Comparison of ENCODE assay signal across 17 cellular contexts in the genomic region with DNA sequence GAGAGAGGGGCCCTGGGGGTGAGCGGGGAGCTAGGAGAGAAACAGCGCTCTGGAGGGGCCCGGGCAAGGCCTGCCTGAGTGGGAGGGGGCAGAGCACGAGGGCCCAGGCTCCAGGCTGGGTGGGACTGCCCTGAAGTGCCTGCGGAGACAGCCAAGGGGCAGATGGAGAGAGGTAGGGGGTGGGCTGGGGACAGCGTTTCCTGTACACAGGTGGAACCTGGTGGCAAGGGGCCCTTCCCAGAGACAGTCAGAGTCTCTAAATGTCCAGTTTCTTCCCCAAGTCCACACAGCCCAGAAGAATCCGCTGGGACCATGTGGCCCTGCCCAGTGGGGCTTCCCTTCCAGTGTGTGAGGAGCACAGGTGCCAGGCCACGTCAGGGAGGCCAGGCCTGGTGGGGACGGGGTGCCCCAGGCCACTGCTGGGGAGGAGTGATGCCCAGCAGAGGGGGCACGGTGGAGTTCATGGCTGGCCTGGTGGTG. TPM values are rescaled to one million over a fixed set of nuclear protein-coding genes. Genes with fewer than 3 reads are reported as not detected.
DNase-seq lines count a peak whose midpoint lies in the region; ATAC-seq lines count a peak whose summit lies in the region.
"Had no signal": no experiment of that assay in that cellular context is flagged by ENCODE, and none has a peak within 500 bp of the region (broad histone marks: within the 10 kb centered on the region; RNA-seq: fewer than 3 reads in every experiment).

No MANE protein-coding gene starts in this region.

- H2AFZ ChIP-seq in GM23248: no peak overlapping the region

- WGBS in GM23248 (ENCODE audit: low coverage in 1 of 2, low lambda C conversion rate in 2 of 2, missing lambda C conversion rate in 2 of 2), 2 experiments: 76 to 87% methylated on average over 5 to 10 of the region's 10 CpGs

- no peaks in the 10 kb centered on the region for H3K27me3 ChIP-seq in GM23248 (replicated peaks; ENCODE audit: insufficient read depth)

- ATAC-seq in effector memory CD8-positive, alpha-beta T cell (replicated peaks): no peak

- peaks cover 51 to 55% of the 10 kb centered on the region in 2 donors for H3K4me1 Mint-ChIP-seq in effector memory CD8-positive, alpha-beta T cell (ENCODE audit: low read depth in 2 of 2)
- peaks cover 60% of the 10 kb centered on the region for H3K4me1 Mint-ChIP-seq in activated T-helper 1 cell treated with anti-CD3 and anti-CD28 coated beads, Interleukin-12 subunit alpha, Interleukin-12 subunit beta, Interleukin-2, Interleukin-4 antibody, amounts not matched to agents 30 ng/mL and 10 ng/mL and 1 ng/mL, durations not matched to agents 14 hours and 24 hours and 36 hours (ENCODE audit: low read depth)

- H3K9ac ChIP-seq in GM23248: no peak overlapping the region

- no peaks in the 10 kb centered on the region for H3K9me3 Mint-ChIP-seq in effector memory CD8-positive, alpha-beta T cell
- no peaks in the 10 kb centered on the region for H3K9me3 Mint-ChIP-seq in activated T-helper 1 cell treated with anti-CD3 and anti-CD28 coated beads, Interleukin-12 subunit alpha, Interleukin-12 subunit beta, Interleukin-2, Interleukin-4 antibody, amounts not matched to agents 30 ng/mL and 10 ng/mL and 1 ng/mL, durations not matched to agents 14 hours and 24 hours and 36 hours

- H3K4me1 ChIP-seq in GM23248 (ENCODE audit: insufficient read depth): 0 out of 2 replicates have a peak, but pooled peaks cover 3% of the 10 kb centered on the region

- H4K20me1 ChIP-seq in GM23248 (ENCODE audit: insufficient read depth): no peaks in the 10 kb centered on the region

- no peaks in the 10 kb centered on the region for H3F3A ChIP-seq in GM23248 (ENCODE audit: insufficient read depth)

- H3K4me2 ChIP-seq in GM23248 (ENCODE audit: unreplicated experiment): no peak overlapping the region

- peak; percentile 16 for DNase-seq in activated CD8-positive, alpha-beta memory T cell treated with anti-CD3 and anti-CD28 coated beads, Interleukin-2, amount 50 U/mL, for 4 hours
- DNase-seq in activated CD8-positive, alpha-beta memory T cell treated with anti-CD3 and anti-CD28 coated beads for 24 hours: no peak
- DNase-seq in KG1 (lab: John Stamatoyannopoulos, UW) (peak; percentile 22), posterior cingulate gyrus (peak in 7 of 10 donors; percentile 2 to 55 (median 8)), GM23248 (no peak), D341Med (ENCODE audit: low spot score) (no peak)
- DNase-seq in effector memory CD8-positive, alpha-beta T cell: no peak
- no peak for DNase-seq in activated T-helper 1 cell treated with anti-CD3 and anti-CD28 coated beads, Interleukin-12 subunit alpha, Interleukin-12 subunit beta, Interleukin-2, Interleukin-4 antibody, amounts not matched to agents 30 ng/mL and 10 ng/mL and 1 ng/mL, durations not matched to agents 14 hours and 24 hours and 36 hours (ENCODE audit: low spot score)
- DNase-seq: activated CD4-positive, alpha-beta T cell treated with anti-CD3 and anti-CD28 coated beads, Interleukin-2, amount 50 U/mL, for 1 hour; DMS153; esophagus squamous epithelium; HFFc6; mammary epithelial cell; NCI-H1092 had no signal

- intact Hi-C loops in posterior cingulate gyrus (cut with DNase I): no loop called here
- intact Hi-C loops in activated T-helper 1 cell treated with anti-CD3 and anti-CD28 coated beads, Interleukin-12 subunit alpha, Interleukin-12 subunit beta, Interleukin-2, Interleukin-4 antibody, amounts not matched to agents 30 ng/mL and 10 ng/mL and 1 ng/mL, durations not matched to agents 14 hours and 24 hours and 36 hours (cut with micrococcal nuclease): loop anchor here (5.0 kb wide), 2 partner anchors 34 to 111 kb away; no protein-coding TSS in a partner anchor

- H3K4me3 ChIP-seq in GM23248: no peak overlapping the region
- H3K4me3 ChIP-seq: coronary artery, esophagus squamous epithelium had no signal

- H3K9me2 ChIP-seq in GM23248 (ENCODE audit: insufficient read depth): no peaks in the 10 kb centered on the region

- peaks cover 35% of the 10 kb centered on the region for H3K36me3 Mint-ChIP-seq in effector memory CD8-positive, alpha-beta T cell (ENCODE audit: insufficient read depth)
- peaks cover 18% of the 10 kb centered on the region for H3K36me3 Mint-ChIP-seq in activated T-helper 1 cell treated with anti-CD3 and anti-CD28 coated beads, Interleukin-12 subunit alpha, Interleukin-12 subunit beta, Interleukin-2, Interleukin-4 antibody, amounts not matched to agents 30 ng/mL and 10 ng/mL and 1 ng/mL, durations not matched to agents 14 hours and 24 hours and 36 hours (ENCODE audit: low read depth)

- peak overlapping the region; percentile 81 to 91 for H3K4me3 Mint-ChIP-seq in effector memory CD8-positive, alpha-beta T cell
- no peak overlapping the region for H3K4me3 Mint-ChIP-seq in activated T-helper 1 cell treated with anti-CD3 and anti-CD28 coated beads, Interleukin-12 subunit alpha, Interleukin-12 subunit beta, Interleukin-2, Interleukin-4 antibody, amounts not matched to agents 30 ng/mL and 10 ng/mL and 1 ng/mL, durations not matched to agents 14 hours and 24 hours and 36 hours
- H3K4me3 Mint-ChIP-seq: HFFc6 had no signal

- H3K27ac Mint-ChIP-seq in effector memory CD8-positive, alpha-beta T cell: peak overlapping the region; percentile 98 to 99
- no peak overlapping the region for H3K27ac Mint-ChIP-seq in activated T-helper 1 cell treated with anti-CD3 and anti-CD28 coated beads, Interleukin-12 subunit alpha, Interleukin-12 subunit beta, Interleukin-2, Interleukin-4 antibody, amounts not matched to agents 30 ng/mL and 10 ng/mL and 1 ng/mL, durations not matched to agents 14 hours and 24 hours and 36 hours
- H3K27ac Mint-ChIP-seq: HFFc6 had no signal

- in situ Hi-C loops in GM23248 (cut with MboI): no loop called here

- H3K36me3 ChIP-seq in GM23248 (ENCODE audit: low read depth): no peaks in the 10 kb centered on the region
- H3K36me3 ChIP-seq: esophagus squamous epithelium, neutrophil had no signal

- no peak overlapping the region for H3K27ac ChIP-seq in GM23248
- H3K27ac ChIP-seq: coronary artery, esophagus squamous epithelium, neutrophil had no signal

- H3K9me3 ChIP-seq in GM23248 (ENCODE audit: low read depth): no peaks in the 10 kb centered on the region
- H3K9me3 ChIP-seq: esophagus squamous epithelium, neutrophil had no signal

- H3K79me2 ChIP-seq in GM23248 (ENCODE audit: insufficient read depth): no peaks in the 10 kb centered on the region

- no peaks in the 10 kb centered on the region for H3K27me3 Mint-ChIP-seq in effector memory CD8-positive, alpha-beta T cell
- no peaks in the 10 kb centered on the region for H3K27me3 Mint-ChIP-seq in activated T-helper 1 cell treated with anti-CD3 and anti-CD28 coated beads, Interleukin-12 subunit alpha, Interleukin-12 subunit beta, Interleukin-2, Interleukin-4 antibody, amounts not matched to agents 30 ng/mL and 10 ng/mL and 1 ng/mL, durations not matched to agents 14 hours and 24 hours and 36 hours (ENCODE audit: insufficient read depth)

RNA-seq across cellular contexts. Expression of gene GPR35, which starts 1.7 kb away (rescaled TPM):
- 0.25 TPM in 1 of 2 replicates, not detected in the other for total RNA-seq in GM23248 (2014; rRNA removed; shearing (Covaris generic))
- 0.14 and 0.27 TPM in 2 replicates for polyA plus RNA-seq in GM23248 (2016; fragmentation: Nextera tagmentation; extraction: Ambion mirVana)
- total RNA-seq in activated T-helper 1 cell treated with anti-CD3 and anti-CD28 coated beads, Interleukin-12 subunit alpha, Interleukin-12 subunit beta, Interleukin-2, Interleukin-4 antibody, amounts not matched to agents 30 ng/mL and 10 ng/mL and 1 ng/mL, durations not matched to agents 14 hours and 24 hours and 36 hours: 7.6 and 8.2 TPM in 2 replicates

RNA-seq across cellular contexts. Expression of gene CAPN10, which starts 37.0 kb away (rescaled TPM):
- total RNA-seq in GM23248 (2014; rRNA removed; shearing (Covaris generic)): 13.3 and 29.5 TPM in 2 replicates
- 10.0 and 11.5 TPM in 2 replicates for polyA plus RNA-seq in GM23248 (2016; fragmentation: Nextera tagmentation; extraction: Ambion mirVana)
- total RNA-seq in activated T-helper 1 cell treated with anti-CD3 and anti-CD28 coated beads, Interleukin-12 subunit alpha, Interleukin-12 subunit beta, Interleukin-2, Interleukin-4 antibody, amounts not matched to agents 30 ng/mL and 10 ng/mL and 1 ng/mL, durations not matched to agents 14 hours and 24 hours and 36 hours: 49.8 and 55.4 TPM in 2 replicates

RNA-seq across cellular contexts. Expression of gene RNPEPL1, which starts 55.3 kb away (rescaled TPM):
- total RNA-seq in GM23248 (2014; rRNA removed; shearing (Covaris generic)): 20.2 and 23.0 TPM in 2 replicates
- polyA plus RNA-seq in GM23248 (2016; fragmentation: Nextera tagmentation; extraction: Ambion mirVana): 11.1 and 11.2 TPM in 2 replicates
- total RNA-seq in activated T-helper 1 cell treated with anti-CD3 and anti-CD28 coated beads, Interleukin-12 subunit alpha, Interleukin-12 subunit beta, Interleukin-2, Interleukin-4 antibody, amounts not matched to agents 30 ng/mL and 10 ng/mL and 1 ng/mL, durations not matched to agents 14 hours and 24 hours and 36 hours: 61.8 and 62.8 TPM in 2 replicates

RNA-seq across cellular contexts. Expression of gene AQP12B, which starts 59.1 kb away (rescaled TPM):
- total RNA-seq in GM23248 (2014; rRNA removed; shearing (Covaris generic)): not detected in 2 replicates
- not detected in 2 replicates for polyA plus RNA-seq in GM23248 (2016; fragmentation: Nextera tagmentation; extraction: Ambion mirVana)
- not detected in 2 replicates for total RNA-seq in activated T-helper 1 cell treated with anti-CD3 and anti-CD28 coated beads, Interleukin-12 subunit alpha, Interleukin-12 subunit beta, Interleukin-2, Interleukin-4 antibody, amounts not matched to agents 30 ng/mL and 10 ng/mL and 1 ng/mL, durations not matched to agents 14 hours and 24 hours and 36 hours
- total RNA-seq: esophagus squamous epithelium, HFFc6, mammary epithelial cell had no signal
- polyA plus RNA-seq: AG04450, mammary epithelial cell had no signal

Comparison
In these comparisons a context has a peak if more than half of its experiments do, and no peak if none do; other contexts are left out.
1. DNase-seq: peak in activated CD8-positive, alpha-beta memory T cell treated with anti-CD3 and anti-CD28 coated beads, Interleukin-2, amount 50 U/mL, for 4 hours (single experiment), KG1 (single experiment) and posterior cingulate gyrus (7 of 10); none in activated CD8-positive, alpha-beta memory T cell treated with anti-CD3 and anti-CD28 coated beads for 24 hours (single experiment), effector memory CD8-positive, alpha-beta T cell (0 of 3), GM23248 (single experiment), activated T-helper 1 cell treated with anti-CD3 and anti-CD28 coated beads, Interleukin-12 subunit alpha, Interleukin-12 subunit beta, Interleukin-2, Interleukin-4 antibody, amounts not matched to agents 30 ng/mL and 10 ng/mL and 1 ng/mL, durations not matched to agents 14 hours and 24 hours and 36 hours (single experiment) and D341Med (single experiment).